In the genomic region with DNA sequence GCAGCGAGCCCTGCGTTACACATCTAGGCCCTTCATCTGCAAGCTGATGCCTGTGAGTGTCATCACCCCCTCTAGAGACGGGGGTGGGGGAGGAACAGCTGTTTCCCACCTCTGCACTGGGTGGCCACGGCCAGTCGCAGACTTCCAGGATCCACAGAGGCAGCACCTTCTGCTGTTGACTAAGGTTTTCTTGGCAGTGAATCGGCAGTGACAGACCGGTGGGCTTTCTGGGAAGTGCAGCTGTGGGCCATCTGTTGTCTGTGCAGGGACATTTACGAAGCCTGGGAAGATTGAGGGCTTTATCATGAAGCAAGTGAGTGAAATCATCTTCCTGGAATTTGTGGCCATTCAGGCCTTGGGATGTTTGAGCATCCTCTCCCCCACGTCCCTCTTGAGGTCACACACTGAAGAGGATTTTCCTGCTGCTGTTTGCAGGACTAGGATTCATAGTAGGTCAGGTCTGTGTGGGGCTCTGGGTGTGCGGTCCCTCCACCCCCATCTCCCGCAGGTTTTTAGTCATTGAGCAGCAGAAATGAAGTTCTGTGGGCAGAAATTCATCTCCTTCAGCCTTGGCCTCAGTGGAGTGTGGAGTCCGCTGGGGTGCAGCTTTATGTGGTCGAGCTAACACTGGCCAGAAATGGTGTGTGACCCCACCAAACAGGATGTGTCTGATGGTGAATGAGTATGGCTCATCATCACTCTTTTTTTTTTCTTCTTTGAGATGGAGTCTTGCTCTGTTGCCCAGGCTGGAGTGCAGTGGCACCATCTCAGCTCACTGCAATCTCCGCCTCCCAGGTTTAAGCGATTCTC, we compare ENCODE assay signal across 8 cellular contexts. TPM values are rescaled to one million over a fixed set of nuclear protein-coding genes. Genes with fewer than 3 reads are reported as not detected.
A peak's percentile ranks its signal among the peaks of the same experiment; 100 is the strongest.
DNase-seq lines count a peak whose midpoint lies in the region; ATAC-seq, FAIRE-seq and TF ChIP-seq lines count a peak whose summit lies in the region.

No MANE protein-coding gene starts in this region.

- H3K27me3 Mint-ChIP-seq in activated CD8-positive, alpha-beta T cell treated with anti-CD3 and anti-CD28 coated beads for 36 hours: no peaks in the 10 kb centered on the region

- H3K36me3 ChIP-seq in ACC112 (ENCODE audit: insufficient read depth, low read length) (0 out of 2 replicates have a peak, but pooled peaks cover 9% of the 10 kb centered on the region), tibial nerve (peaks cover 0 to 28% (median 0%) of the 10 kb centered on the region in 3 donors)

- no peak overlapping the region for H3K4me3 Mint-ChIP-seq in activated CD8-positive, alpha-beta T cell treated with anti-CD3 and anti-CD28 coated beads for 36 hours

- no peak for FAIRE-seq in H54 (lab: Jason Lieb, UNC)

- H3K27me3 ChIP-seq in ACC112 (ENCODE audit: insufficient read depth, low read length) (no peaks in the 10 kb centered on the region), tibial nerve (no peaks in the 10 kb centered on the region)

- no peak for TF ChIP-seq EP300 in tibial nerve (IDR thresholded peaks at IDR 0.05)

- peaks cover 51% of the 10 kb centered on the region for H3K36me3 Mint-ChIP-seq in activated CD8-positive, alpha-beta T cell treated with anti-CD3 and anti-CD28 coated beads for 36 hours (ENCODE audit: low read depth)

- CTCF ChIA-PET in activated CD8-positive, alpha-beta T cell treated with anti-CD3 and anti-CD28 coated beads for 36 hours (lab: Charles Lee): interaction anchor here (0.7 to 3.0 kb wide), 6 partner anchors 13 to 32 kb away, joined by 3 to 17 read pairs (median 4); no protein-coding TSS in a partner anchor

- TF ChIP-seq POLR2A in H54 (IDR thresholded peaks at IDR 0.05; ENCODE audit: low read depth, low read length) (no peak), tibial nerve (IDR thresholded peaks at IDR 0.05) (no peak)

- no peaks in the 10 kb centered on the region for H3K9me3 ChIP-seq in tibial nerve

- H3K4me1 ChIP-seq in ACC112 (ENCODE audit: control insufficient read depth, insufficient read depth, low read length, unreplicated experiment) (peaks cover 42% of the 10 kb centered on the region), tibial nerve (peaks cover 0 to 61% (median 25%) of the 10 kb centered on the region in 4 donors)

- DNase-seq in H54 (ENCODE audit: insufficient read length, low spot score) (peak; percentile 67), kidney tubule cell (ENCODE audit: low spot score) (peak; percentile 94), left colon (no peak), tibial nerve (ENCODE audit: low spot score in 2 of 2) (no peak)
- peak; percentile 30 for DNase-seq in activated CD8-positive, alpha-beta T cell treated with anti-CD3 and anti-CD28 coated beads for 36 hours

- no peak for ATAC-seq in activated CD8-positive, alpha-beta T cell treated with anti-CD3 and anti-CD28 coated beads for 36 hours
- ATAC-seq in HG02884 (IDR thresholded peaks at IDR 0.05; ENCODE audit: unreplicated experiment): no peak
- no peak for ATAC-seq in left colon
- no peak for ATAC-seq in GM21528 (IDR thresholded peaks at IDR 0.05; ENCODE audit: low FRiP score, unreplicated experiment)

- peaks cover 86% of the 10 kb centered on the region for H3K79me2 ChIP-seq in ACC112 (ENCODE audit: control insufficient read depth, insufficient read depth, low read length, unreplicated experiment)

- H3K9me3 Mint-ChIP-seq in activated CD8-positive, alpha-beta T cell treated with anti-CD3 and anti-CD28 coated beads for 36 hours: no peaks in the 10 kb centered on the region

- no peak overlapping the region for H2AFZ ChIP-seq in ACC112 (ENCODE audit: low read length, unreplicated experiment)

- H3K27ac ChIP-seq in ACC112 (ENCODE audit: low read depth, low read length): peak overlapping the region; percentile 78
- H3K27ac ChIP-seq in tibial nerve: no peak overlapping the region

- POLR2A ChIA-PET in activated CD8-positive, alpha-beta T cell treated with anti-CD3 and anti-CD28 coated beads for 36 hours (lab: Charles Lee): interaction anchor here (0.6 to 2.7 kb wide), 6 partner anchors 8 to 89 kb away, joined by 3 to 10 read pairs (median 4); no protein-coding TSS in a partner anchor

- peak overlapping the region; percentile 66 for H3K27ac Mint-ChIP-seq in activated CD8-positive, alpha-beta T cell treated with anti-CD3 and anti-CD28 coated beads for 36 hours

- H3K4me1 Mint-ChIP-seq in activated CD8-positive, alpha-beta T cell treated with anti-CD3 and anti-CD28 coated beads for 36 hours (ENCODE audit: low read depth): peaks cover 50% of the 10 kb centered on the region

- intact Hi-C loops in activated CD8-positive, alpha-beta T cell treated with anti-CD3 and anti-CD28 coated beads for 36 hours (cut with micrococcal nuclease): no loop called here
- intact Hi-C loops in left colon (cut with DNase I, micrococcal nuclease): no loop called here

- no peak for TF ChIP-seq CTCF in activated CD8-positive, alpha-beta T cell treated with anti-CD3 and anti-CD28 coated beads for 36 hours (IDR thresholded peaks at IDR 0.05)
- TF ChIP-seq CTCF in tibial nerve (IDR thresholded peaks at IDR 0.05): no peak

- 63 to 68% methylated on average over 14 to 15 of the region's 15 CpGs for WGBS in tibial nerve, 2 donors

- H3K4me3 ChIP-seq in ACC112 (ENCODE audit: low read depth, low read length) (no peak overlapping the region), tibial nerve (no peak overlapping the region)

RNA-seq across cellular contexts. Expression of gene PGS1, which starts 12.0 kb away (rescaled TPM):
- 10 to 100 TPM; 42.1 to 43.3 TPM for total RNA-seq in activated CD8-positive, alpha-beta T cell treated with anti-CD3 and anti-CD28 coated beads for 36 hours
- total RNA-seq in left colon (10 to 100 TPM; 37.6 to 44.5 TPM), tibial nerve (100 to 1,000 TPM in 1 of 4 donors, 10 to 100 TPM in 3; 41.9 to 105 (median 53.2) TPM)

RNA-seq across cellular contexts. Expression of gene SOCS3, which starts 30.6 kb away (rescaled TPM):
- total RNA-seq in activated CD8-positive, alpha-beta T cell treated with anti-CD3 and anti-CD28 coated beads for 36 hours: 10 to 100 TPM; 48.6 to 49.1 TPM
- 10 to 100 TPM; 11.6 to 33.1 TPM for total RNA-seq in left colon
- total RNA-seq in tibial nerve: 10 to 100 TPM; 23.7 to 76.5 (median 59.7) TPM

Comparison
In these comparisons a context has a peak if more than half of its experiments do, and no peak if none do; other contexts are left out.
1. DNase-seq: peak in H54 (single experiment), activated CD8-positive, alpha-beta T cell treated with anti-CD3 and anti-CD28 coated beads for 36 hours (single experiment) and kidney tubule cell (single experiment); none in left colon (0 of 2) and tibial nerve (0 of 2).